Comparison of ENCODE assay signal across 14 cellular contexts in genomic region chr5:178357127-178357526, GRCh38.
DNase-seq lines count a peak whose midpoint lies in the region; ATAC-seq, FAIRE-seq and TF ChIP-seq lines count a peak whose summit lies in the region.
"Had no signal": no experiment of that assay in that cellular context is flagged by ENCODE, and none has a peak within 500 bp of the region (broad histone marks: within the 10 kb centered on the region; RNA-seq: fewer than 3 reads in every experiment).

No MANE protein-coding gene starts in this region.

- intact Hi-C loops in kidney (cut with DNase I) (no loop called here), sciatic nerve (cut with DNase I) (no loop called here)

- DNase-seq in ecto neural progenitor cell (ENCODE audit: low spot score) (peak; percentile 95), kidney (peak; percentile 75), sciatic nerve (ENCODE audit: low spot score) (no peak), NCI-H2081 (lab: John Stamatoyannopoulos, UW) (no peak), AG20443 (ENCODE audit: low spot score) (no peak), ACHN (no peak)
- DNase-seq: activated CD4-positive, alpha-beta T cell treated with anti-CD3 and anti-CD28 coated beads for 48 hours; CD4-positive, alpha-beta memory T cell; Karpas-422; NCI-H2171; SHP77 had no signal

- H3K9me3 ChIP-seq in HUES48 (ENCODE audit: control insufficient read depth, insufficient read depth, low read length): no peaks in the 10 kb centered on the region
- no peaks in the 10 kb centered on the region for H3K9me3 ChIP-seq in kidney (ENCODE audit: control insufficient read depth in 1 of 2, low read length in 2 of 2)
- H3K9me3 ChIP-seq: vagina had no signal

- H3K27ac ChIP-seq in HUES48 (ENCODE audit: low read depth, low read length) (peak overlapping the region; percentile 75), kidney (ENCODE audit: low read depth in 2 of 2, low read length in 2 of 2) (no peak overlapping the region)
- H3K27ac ChIP-seq: vagina had no signal

- ATAC-seq in sciatic nerve: peak; percentile 55
- ATAC-seq in GM19324 (IDR thresholded peaks at IDR 0.05; ENCODE audit: low FRiP score, unreplicated experiment): no peak

- no peak for FAIRE-seq in kidney (lab: Jason Lieb, UNC)

- no peaks in the 10 kb centered on the region for H3K36me3 ChIP-seq in HUES48 (ENCODE audit: control insufficient read depth, insufficient read depth, low read length)
- no peaks in the 10 kb centered on the region for H3K36me3 ChIP-seq in kidney (ENCODE audit: control insufficient read depth in 1 of 2, insufficient read depth in 2 of 2, low read length in 2 of 2)
- H3K36me3 ChIP-seq: vagina had no signal

- no peak overlapping the region for H3K9ac ChIP-seq in HUES48 (ENCODE audit: low read depth, low read length)
- no peak overlapping the region for H3K9ac ChIP-seq in kidney (ENCODE audit: low read length in 2 of 2)

- TF ChIP-seq CTCF in kidney (IDR thresholded peaks at IDR 0.05; ENCODE audit: borderline replicate concordance, extremely low read depth, insufficient read depth): no peak

- in situ Hi-C loops in ACHN (cut with HindIII; ENCODE audit: low pct_ligation_motif_present, low pct_unique_long_range_greater_than_20kb, low sequenced_read_pairs): no loop called here

- H3K4me3 ChIP-seq in HUES48 (ENCODE audit: low read depth, low read length): peak overlapping the region; percentile 42
- no peak overlapping the region for H3K4me3 ChIP-seq in kidney (ENCODE audit: low read length in 2 of 2)
- H3K4me3 ChIP-seq: vagina had no signal

- H3K4me1 ChIP-seq in HUES48 (ENCODE audit: control insufficient read depth, insufficient read depth, low read length): peaks cover 25% of the 10 kb centered on the region
- H3K4me1 ChIP-seq in kidney (ENCODE audit: control insufficient read depth in 1 of 2, insufficient read depth in 1 of 2, low read depth in 1 of 2, low read length in 2 of 2): peaks cover 0 to 4% of the 10 kb centered on the region in 2 donors

- H3K27me3 ChIP-seq in HUES48 (ENCODE audit: control insufficient read depth, insufficient read depth, low read length): no peaks in the 10 kb centered on the region
- H3K27me3 ChIP-seq: vagina had no signal

Comparison
In these comparisons a context has a peak if more than half of its experiments do, and no peak if none do; other contexts are left out.
1. DNase-seq: peak in ecto neural progenitor cell (single experiment) and kidney (single experiment); none in sciatic nerve (single experiment), NCI-H2081 (0 of 2), AG20443 (single experiment) and ACHN (single experiment).